Comparison of ENCODE assay signal across 1 cellular context in genomic region chr16:88505405-88506082, GRCh38.
A peak's percentile ranks its signal among the peaks of the same experiment; 100 is the strongest.
TF ChIP-seq lines count a peak whose summit lies in the region.

No MANE protein-coding gene starts in this region.

TF ChIP-seq in HEK293, 187 proteins besides CTCF, POLR2A, EP300 and RAD21 (continued from another document):
- TF ChIP-seq ELK4 (IDR thresholded peaks at IDR 0.05; ENCODE audit: borderline replicate concordance, low read depth, low read length): no peak
- TF ChIP-seq ZNF639 (tag by site-specific recombination; IDR thresholded peaks at IDR 0.05): no peak
- TF ChIP-seq ZNF157 (tag by site-specific recombination; IDR thresholded peaks at IDR 0.05): no peak
- TF ChIP-seq ZSCAN18 (tag by site-specific recombination; IDR thresholded peaks at IDR 0.05): no peak
- TF ChIP-seq KLF7 (tag by site-specific recombination; IDR thresholded peaks at IDR 0.05; ENCODE audit: borderline replicate concordance): no peak
- TF ChIP-seq ZNF19 (tag by site-specific recombination; IDR thresholded peaks at IDR 0.05; ENCODE audit: low read depth): no peak
- no peak for TF ChIP-seq ZNF488 (tag by site-specific recombination; IDR thresholded peaks at IDR 0.05)
- no peak for TF ChIP-seq ZNF140 (tag by site-specific recombination; IDR thresholded peaks at IDR 0.05)
- no peak for TF ChIP-seq ZNF2 (tag by site-specific recombination; IDR thresholded peaks at IDR 0.05)
- TF ChIP-seq ZBTB44 (tag by site-specific recombination; IDR thresholded peaks at IDR 0.05): peak; percentile 61; the same call in 1 of the 2 replicates
- TF ChIP-seq ZNF768 (tag by site-specific recombination; IDR thresholded peaks at IDR 0.05): no peak
- no peak for TF ChIP-seq ZFP69B (tag by site-specific recombination; IDR thresholded peaks at IDR 0.05)
- TF ChIP-seq ZNF704 (tag by site-specific recombination; IDR thresholded peaks at IDR 0.05): no peak
- TF ChIP-seq ZBTB6 (tag by site-specific recombination; IDR thresholded peaks at IDR 0.05): no peak
- no peak for TF ChIP-seq RBAK (tag by site-specific recombination; IDR thresholded peaks at IDR 0.05)
- 0 out of 2 replicates have a peak, but pooled peaks have one; percentile 33 for TF ChIP-seq ZNF692 (tag by site-specific recombination; IDR thresholded peaks at IDR 0.05)
- peak; percentile 19; the same call in 1 of the 2 replicates for TF ChIP-seq BCL6B (tag by site-specific recombination; IDR thresholded peaks at IDR 0.05)
- TF ChIP-seq ZNF624 (tag by site-specific recombination; IDR thresholded peaks at IDR 0.05): no peak
- TF ChIP-seq ZNF174 (tag by site-specific recombination; IDR thresholded peaks at IDR 0.05): no peak
- TF ChIP-seq ZNF132 (tag by site-specific recombination; IDR thresholded peaks at IDR 0.05; ENCODE audit: borderline replicate concordance): no peak
- TF ChIP-seq SCRT2 (tag by site-specific recombination; IDR thresholded peaks at IDR 0.05): no peak
- peak; percentile 90 for TF ChIP-seq KLF16 (tag by site-specific recombination; IDR thresholded peaks at IDR 0.05)
- no peak for TF ChIP-seq ZNF155 (tag by site-specific recombination; IDR thresholded peaks at IDR 0.05)
- no peak for TF ChIP-seq ZNF302 (tag by site-specific recombination; IDR thresholded peaks at IDR 0.05; ENCODE audit: low read depth)
- TF ChIP-seq WT1 (tag by site-specific recombination; IDR thresholded peaks at IDR 0.05): no peak; the same call in 1 of the 2 replicates
- no peak for TF ChIP-seq ZNF645 (tag by site-specific recombination; IDR thresholded peaks at IDR 0.05)
- TF ChIP-seq ZNF555 (tag by site-specific recombination; conservative IDR thresholded peaks at IDR 0.05): no peak
- TF ChIP-seq ZSCAN16 (tag by site-specific recombination; IDR thresholded peaks at IDR 0.05): no peak
- no peak for TF ChIP-seq ZNF777 (tag by site-specific recombination; IDR thresholded peaks at IDR 0.05; ENCODE audit: borderline replicate concordance)
- TF ChIP-seq ZSCAN23 (tag by site-specific recombination; IDR thresholded peaks at IDR 0.05): no peak
- no peak for TF ChIP-seq ZNF239 (tag by site-specific recombination; IDR thresholded peaks at IDR 0.05)
- TF ChIP-seq ZNF658 (tag by site-specific recombination; IDR thresholded peaks at IDR 0.05): no peak
- no peak for TF ChIP-seq ZFP37 (tag by site-specific recombination; IDR thresholded peaks at IDR 0.05)
- TF ChIP-seq ZBTB10 (tag by site-specific recombination; IDR thresholded peaks at IDR 0.05): no peak
- TF ChIP-seq ZBTB11 (tag by site-specific recombination; conservative IDR thresholded peaks at IDR 0.05; ENCODE audit: low read depth): no peak
- no peak for TF ChIP-seq ZNF580 (tag by site-specific recombination; IDR thresholded peaks at IDR 0.05)
TF ChIP-seq in HEK293: peak in this region for 28.
